ENCODE assay signal across 1 cellular context in the genomic region with DNA sequence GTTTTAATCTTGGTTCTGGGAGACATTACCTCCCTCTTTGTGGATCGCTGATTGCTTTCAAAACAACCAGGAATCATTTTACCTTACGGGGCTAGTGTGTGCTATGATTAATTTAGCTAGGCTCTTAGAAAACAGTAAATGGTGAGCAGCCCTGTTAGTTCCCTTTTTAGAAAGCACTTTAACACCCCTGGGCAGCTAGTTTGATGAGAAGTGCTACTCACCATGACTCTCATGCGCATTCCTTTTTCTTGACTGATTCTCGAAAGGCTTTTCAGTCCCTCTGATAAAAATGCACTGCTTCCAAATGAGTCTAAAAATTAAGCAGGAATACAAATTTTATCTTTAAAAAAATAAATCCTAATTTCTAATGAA.
TF ChIP-seq lines count a peak whose summit lies in the region.

No MANE protein-coding gene starts in this region.

TF ChIP-seq in GM23338, 12 proteins besides CTCF, POLR2A, EP300 and RAD21 (continued from another document):
- TF ChIP-seq, protein P1, sequence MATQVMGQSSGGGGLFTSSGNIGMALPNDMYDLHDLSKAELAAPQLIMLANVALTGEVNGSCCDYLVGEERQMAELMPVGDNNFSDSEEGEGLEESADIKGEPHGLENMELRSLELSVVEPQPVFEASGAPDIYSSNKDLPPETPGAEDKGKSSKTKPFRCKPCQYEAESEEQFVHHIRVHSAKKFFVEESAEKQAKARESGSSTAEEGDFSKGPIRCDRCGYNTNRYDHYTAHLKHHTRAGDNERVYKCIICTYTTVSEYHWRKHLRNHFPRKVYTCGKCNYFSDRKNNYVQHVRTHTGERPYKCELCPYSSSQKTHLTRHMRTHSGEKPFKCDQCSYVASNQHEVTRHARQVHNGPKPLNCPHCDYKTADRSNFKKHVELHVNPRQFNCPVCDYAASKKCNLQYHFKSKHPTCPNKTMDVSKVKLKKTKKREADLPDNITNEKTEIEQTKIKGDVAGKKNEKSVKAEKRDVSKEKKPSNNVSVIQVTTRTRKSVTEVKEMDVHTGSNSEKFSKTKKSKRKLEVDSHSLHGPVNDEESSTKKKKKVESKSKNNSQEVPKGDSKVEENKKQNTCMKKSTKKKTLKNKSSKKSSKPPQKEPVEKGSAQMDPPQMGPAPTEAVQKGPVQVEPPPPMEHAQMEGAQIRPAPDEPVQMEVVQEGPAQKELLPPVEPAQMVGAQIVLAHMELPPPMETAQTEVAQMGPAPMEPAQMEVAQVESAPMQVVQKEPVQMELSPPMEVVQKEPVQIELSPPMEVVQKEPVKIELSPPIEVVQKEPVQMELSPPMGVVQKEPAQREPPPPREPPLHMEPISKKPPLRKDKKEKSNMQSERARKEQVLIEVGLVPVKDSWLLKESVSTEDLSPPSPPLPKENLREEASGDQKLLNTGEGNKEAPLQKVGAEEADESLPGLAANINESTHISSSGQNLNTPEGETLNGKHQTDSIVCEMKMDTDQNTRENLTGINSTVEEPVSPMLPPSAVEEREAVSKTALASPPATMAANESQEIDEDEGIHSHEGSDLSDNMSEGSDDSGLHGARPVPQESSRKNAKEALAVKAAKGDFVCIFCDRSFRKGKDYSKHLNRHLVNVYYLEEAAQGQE (IDR thresholded peaks at IDR 0.05; ENCODE audit: unreplicated experiment), result no peak
- TF ChIP-seq STAT1 (IDR thresholded peaks at IDR 0.05; ENCODE audit: unreplicated experiment) (no peak), EZH2phosphoT487 (IDR thresholded peaks at IDR 0.05; ENCODE audit: unreplicated experiment) (no peak), POLR2AphosphoS5 (IDR thresholded peaks at IDR 0.05; ENCODE audit: low read depth) (no peak)
TF ChIP-seq in GM23338: peak in this region for 0.
